ENCODE assay signal across 8 cellular contexts in the genomic region with DNA sequence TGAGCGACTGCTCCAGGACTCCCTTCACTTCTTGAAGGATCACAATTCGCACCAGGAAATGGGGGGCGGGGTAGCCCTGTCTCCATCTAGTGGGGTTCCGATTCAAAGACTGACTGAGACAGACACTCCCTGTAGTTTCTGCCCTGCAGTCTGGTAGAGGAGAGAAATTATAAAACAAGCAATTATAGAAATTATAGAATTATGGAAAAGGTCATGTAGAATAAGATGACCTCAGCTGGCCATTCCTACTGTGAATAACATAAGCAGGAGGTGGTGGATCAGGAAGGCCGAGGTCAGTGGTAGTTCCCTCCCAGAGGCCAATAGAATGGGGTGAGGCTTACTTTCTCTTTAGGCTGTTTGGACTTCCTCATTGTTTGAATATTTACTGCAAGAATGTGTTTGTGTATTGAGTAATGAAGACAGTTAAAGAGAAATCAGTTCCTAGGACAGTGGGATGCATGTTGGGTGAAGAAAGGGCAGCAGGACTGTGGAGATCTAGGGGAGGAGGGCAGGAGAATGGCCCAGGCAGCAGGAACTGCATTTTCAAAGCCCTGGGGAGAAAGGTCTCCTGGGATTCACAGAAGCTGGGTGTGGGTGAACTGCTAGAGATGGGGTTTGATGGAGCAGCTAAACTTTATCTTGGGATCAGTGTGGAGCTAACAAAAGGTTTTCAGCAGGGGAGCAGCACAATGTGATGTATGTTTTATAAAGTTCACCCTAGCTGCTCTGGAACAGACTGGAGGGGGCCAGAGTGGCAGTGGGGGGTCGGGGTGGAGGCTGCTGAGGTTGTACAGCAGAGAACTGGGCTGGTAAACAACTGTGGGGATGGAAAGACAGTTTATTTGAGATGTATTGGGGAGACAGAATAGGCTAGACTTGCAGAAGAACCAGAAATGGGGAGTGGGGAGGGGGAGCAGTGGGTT. TPM values are rescaled to one million over a fixed set of nuclear protein-coding genes. Genes with fewer than 3 reads are reported as not detected.
A peak's percentile ranks its signal among the peaks of the same experiment; 100 is the strongest.
DNase-seq lines count a peak whose midpoint lies in the region; ATAC-seq lines count a peak whose summit lies in the region.

No MANE protein-coding gene starts in this region.

- DNase-seq in EL (peak; percentile 88), M059J (ENCODE audit: low read depth) (peak; percentile 81), iris pigment epithelial cell (ENCODE audit: low read depth) (peak; percentile 86), NCI-H2196 (lab: John Stamatoyannopoulos, UW; ENCODE audit: unreplicated experiment) (no peak), ecto neural progenitor cell (ENCODE audit: low spot score) (no peak), NCI-H2029 (lab: John Stamatoyannopoulos, UW) (no peak)
- no peak for DNase-seq in stimulated activated naive CD8-positive, alpha-beta T cell treated with anti-CD3 and anti-CD28 coated beads, Interleukin-15, amount 100 ng/mL, for 72 hours

- H3K27me3 Mint-ChIP-seq in stimulated activated naive CD8-positive, alpha-beta T cell treated with anti-CD3 and anti-CD28 coated beads, Interleukin-15, amount 100 ng/mL, for 72 hours = no peaks in the 10 kb centered on the region

- peaks cover 12 to 18% of the 10 kb centered on the region in 2 donors for H3K9me3 Mint-ChIP-seq in stimulated activated naive CD8-positive, alpha-beta T cell treated with anti-CD3 and anti-CD28 coated beads, Interleukin-15, amount 100 ng/mL, for 72 hours

- no peak for ATAC-seq in stimulated activated naive CD8-positive, alpha-beta T cell treated with anti-CD3 and anti-CD28 coated beads, Interleukin-15, amount 100 ng/mL, for 72 hours

- H3K27ac Mint-ChIP-seq in stimulated activated naive CD8-positive, alpha-beta T cell treated with anti-CD3 and anti-CD28 coated beads, Interleukin-15, amount 100 ng/mL, for 72 hours = peak overlapping the region in 1 of 2 donors; percentile 27

- peak overlapping the region; percentile 37 to 67 for H3K4me3 Mint-ChIP-seq in stimulated activated naive CD8-positive, alpha-beta T cell treated with anti-CD3 and anti-CD28 coated beads, Interleukin-15, amount 100 ng/mL, for 72 hours

- H3K27ac ChIP-seq in angular gyrus (ENCODE audit: low read depth, low read length) = peak overlapping the region; percentile 29

- H3K4me1 Mint-ChIP-seq in stimulated activated naive CD8-positive, alpha-beta T cell treated with anti-CD3 and anti-CD28 coated beads, Interleukin-15, amount 100 ng/mL, for 72 hours = peaks cover 33% of the 10 kb centered on the region

RNA-seq across cellular contexts. Expression of gene ZNF341, which starts 2.1 kb away (rescaled TPM):
- total RNA-seq in M059J (2014; rRNA removed; shearing (Covaris generic)) = 1.7 and 2.6 TPM in 2 replicates

RNA-seq across cellular contexts. Expression of gene PXMP4, which starts 13.8 kb away (rescaled TPM):
- total RNA-seq in M059J (2014; rRNA removed; shearing (Covaris generic)) = 15.6 and 18.0 TPM in 2 replicates

RNA-seq across cellular contexts. Expression of gene E2F1, which starts 47.7 kb away (rescaled TPM):
- total RNA-seq in M059J (2014; rRNA removed; shearing (Covaris generic)) = 46.3 and 67.8 TPM in 2 replicates

RNA-seq across cellular contexts. Expression of gene NECAB3, which starts 59.7 kb away (rescaled TPM):
- total RNA-seq in M059J (2014; rRNA removed; shearing (Covaris generic)) = 32.0 and 60.5 TPM in 2 replicates

Comparison
In these comparisons a context has a peak if more than half of its experiments do, and no peak if none do; other contexts are left out.
1. DNase-seq: peak in EL (single experiment), M059J (single experiment) and iris pigment epithelial cell (single experiment); none in stimulated activated naive CD8-positive, alpha-beta T cell treated with anti-CD3 and anti-CD28 coated beads, Interleukin-15, amount 100 ng/mL, for 72 hours (0 of 2), NCI-H2196 (single experiment), ecto neural progenitor cell (single experiment) and NCI-H2029 (single experiment).